ENCODE assay signal across 1 cellular context in genomic region chr1:28416509-28417194, GRCh38.
TF ChIP-seq lines count a peak whose summit lies in the region.

No MANE protein-coding gene starts in this region.

TF ChIP-seq in H1, 55 proteins besides CTCF, POLR2A, EP300 and RAD21 (continued from another document):
- TF ChIP-seq KDM4A (IDR thresholded peaks at IDR 0.05; ENCODE audit: low read depth, low read length, severe bottlenecking) (no peak), JUND (IDR thresholded peaks at IDR 0.05; ENCODE audit: low read length) (no peak), FOSL1 (IDR thresholded peaks at IDR 0.05; ENCODE audit: insufficient read depth, low read depth, low read length) (no peak), TCF12 (IDR thresholded peaks at IDR 0.05; ENCODE audit: low read depth, low read length) (no peak), ATF3 (IDR thresholded peaks at IDR 0.05; ENCODE audit: insufficient read depth, low read depth, low read length) (no peak)
